In genomic region chr2:135985018-135985825, GRCh38 we compare ENCODE assay signal across 1 cellular context.
TF ChIP-seq lines count a peak whose summit lies in the region.

Gene DARS1, minus strand, starts transcription at chr2:135985626. Its CDS starts 158 bp downstream, at chr2:135985468.

TF ChIP-seq in HepG2, 621 proteins besides CTCF, POLR2A, EP300 and RAD21 (continued from another document and continues in another):
- TF ChIP-seq ZNF512B (CRISPR knock-in tag; IDR thresholded peaks at IDR 0.05; ENCODE audit: borderline replicate concordance) (no peak), ATF1 (CRISPR knock-in tag; IDR thresholded peaks at IDR 0.05) (peak; percentile 70), GATA4 (IDR thresholded peaks at IDR 0.05; ENCODE audit: borderline replicate concordance, low read depth) (no peak; the same call in none of the 2 replicates), GRHL1 (CRISPR knock-in tag; conservative IDR thresholded peaks at IDR 0.05) (no peak), DNMT1 (CRISPR knock-in tag; IDR thresholded peaks at IDR 0.05) (0 out of 2 replicates have a peak, but pooled peaks have one; percentile 80), PAF1 (CRISPR knock-in tag; IDR thresholded peaks at IDR 0.05) (peak; percentile 70; the same call in 1 of the 2 replicates), ZNF274 (CRISPR knock-in tag; IDR thresholded peaks at IDR 0.05) (peak; percentile 92), ZSCAN5A (CRISPR knock-in tag; IDR thresholded peaks at IDR 0.05; ENCODE audit: borderline replicate concordance) (peak; percentile 97; the same call in 1 of the 2 replicates), ZNF207 (IDR thresholded peaks at IDR 0.05; ENCODE audit: borderline replicate concordance) (no peak), HNF1A (IDR thresholded peaks at IDR 0.05; ENCODE audit: low read depth) (peak; percentile 24; the same call in 1 of the 2 replicates), HNF1A (CRISPR knock-in tag; IDR thresholded peaks at IDR 0.05; ENCODE audit: borderline replicate concordance) (peak; percentile 67; the same call in 1 of the 2 replicates), TRIM22 (IDR thresholded peaks at IDR 0.05) (no peak), TFDP1 (CRISPR knock-in tag; IDR thresholded peaks at IDR 0.05; ENCODE audit: borderline replicate concordance) (peak; percentile 77; the same call in 1 of the 2 replicates), ZBTB14 (CRISPR knock-in tag; IDR thresholded peaks at IDR 0.05) (0 out of 2 replicates have a peak, but pooled peaks have one; percentile 75), SNAI1 (CRISPR knock-in tag; IDR thresholded peaks at IDR 0.05; ENCODE audit: borderline replicate concordance) (peak; percentile 33; the same call in 1 of the 2 replicates), ZNF101 (CRISPR knock-in tag; IDR thresholded peaks at IDR 0.05; ENCODE audit: borderline replicate concordance, low read depth) (peak; percentile 97), ZNF577 (CRISPR knock-in tag; IDR thresholded peaks at IDR 0.05; ENCODE audit: borderline replicate concordance, low read depth) (no peak), ZMYM2 (CRISPR knock-in tag; IDR thresholded peaks at IDR 0.05) (0 out of 2 replicates have a peak, but pooled peaks have one; percentile 54), HIVEP1 (CRISPR knock-in tag; IDR thresholded peaks at IDR 0.05) (peak; percentile 99), ZNF687 (CRISPR knock-in tag; IDR thresholded peaks at IDR 0.05) (peak; percentile 100), USF2 (IDR thresholded peaks at IDR 0.05; ENCODE audit: low read depth, low read length) (no peak), USF2 (CRISPR knock-in tag; IDR thresholded peaks at IDR 0.05; ENCODE audit: borderline replicate concordance) (no peak; the same call in none of the 2 replicates)
